In the genomic region with DNA sequence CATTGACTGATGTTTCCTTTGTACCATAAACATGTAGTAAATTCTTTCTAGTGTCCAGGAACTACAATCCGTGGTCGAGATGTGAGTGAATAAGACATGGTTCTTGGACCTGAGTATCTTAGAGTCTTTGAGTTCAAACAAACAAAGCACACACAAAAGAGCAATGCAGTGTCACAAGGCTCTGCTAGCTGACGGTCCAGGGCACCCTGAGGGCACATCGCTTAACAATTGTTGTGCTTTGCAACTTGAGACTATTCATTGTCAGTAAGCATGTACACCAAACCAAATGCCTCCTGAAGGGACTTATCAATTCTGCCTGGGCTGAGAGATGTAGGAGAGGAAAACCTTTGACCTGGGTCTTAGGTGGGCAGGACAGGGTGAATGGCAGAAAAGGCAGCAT, we compare ENCODE assay signal across 17 cellular contexts.
DNase-seq lines count a peak whose midpoint lies in the region; ATAC-seq lines count a peak whose summit lies in the region.
"Had no signal": no experiment of that assay in that cellular context is flagged by ENCODE, and none has a peak within 500 bp of the region (broad histone marks: within the 10 kb centered on the region; RNA-seq: fewer than 3 reads in every experiment).

No MANE protein-coding gene starts in this region.

- peaks cover 16% of the 10 kb centered on the region for H3K4me1 ChIP-seq in CD8-positive, alpha-beta memory T cell (ENCODE audit: insufficient read depth, low read length)
- H3K4me1 ChIP-seq in HAP-1: 0 out of 2 replicates have a peak, but pooled peaks cover 2% of the 10 kb centered on the region
- H3K4me1 ChIP-seq: heart left ventricle had no signal

- H3K9me3 ChIP-seq in CD8-positive, alpha-beta memory T cell (ENCODE audit: low read length): no peaks in the 10 kb centered on the region
- H3K9me3 ChIP-seq in HAP-1: no peaks in the 10 kb centered on the region
- H3K9me3 ChIP-seq: heart left ventricle, testis had no signal

- peaks cover 43 to 56% (median 54%) of the 10 kb centered on the region in 3 donors for H3K4me1 Mint-ChIP-seq in CD8-positive, alpha-beta memory T cell
- H3K4me1 Mint-ChIP-seq in T-cell: peaks cover 48 to 52% (median 51%) of the 10 kb centered on the region in 3 donors

- no peak for DNase-seq in CD8-positive, alpha-beta memory T cell
- DNase-seq in HAP-1 (ENCODE audit: low spot score in 2 of 2) (peak; percentile 49 to 66), T-cell (no peak), iPS-NIHi7 (ENCODE audit: extremely low spot score) (peak; percentile 17), middle frontal gyrus (ENCODE audit: extremely low spot score, low spot score) (no peak), DMS53 (lab: John Stamatoyannopoulos, UW) (no peak)
- DNase-seq: activated CD4-positive, alpha-beta T cell treated with anti-CD3 and anti-CD28 coated beads for 48 hours; activated naive CD8-positive, alpha-beta T cell treated with anti-CD3 and anti-CD28 coated beads, Interleukin-2, amount 10 ng/mL, durations not matched to agents 7 days and 5 days; AML-193; DMS79 treated with DMSO at 0.1 percent for 48 hours; heart left ventricle; midbrain; SIG-M5; stimulated activated CD4-positive, alpha-beta T cell treated with anti-CD3 and anti-CD28 coated beads, Interleukin-4, amount 100 ng/mL, for 24 hours; stimulated activated CD8-positive, alpha-beta memory T cell treated with anti-CD3 and anti-CD28 coated beads, Interleukin-4, amount 100 ng/mL, for 48 hours; testis had no signal

- no peaks in the 10 kb centered on the region for H3K27me3 Mint-ChIP-seq in CD8-positive, alpha-beta memory T cell
- H3K27me3 Mint-ChIP-seq in T-cell: no peaks in the 10 kb centered on the region
- H3K27me3 Mint-ChIP-seq: activated naive CD8-positive, alpha-beta T cell treated with anti-CD3 and anti-CD28 coated beads, Interleukin-2, amount 10 ng/mL, durations not matched to agents 7 days and 5 days had no signal

- H3K27ac Mint-ChIP-seq in CD8-positive, alpha-beta memory T cell: peak overlapping the region in 5 of 8 donors; percentile 7 to 60 (median 35)
- H3K27ac Mint-ChIP-seq in T-cell: peak overlapping the region; percentile 15 to 46
- H3K27ac Mint-ChIP-seq: activated naive CD8-positive, alpha-beta T cell treated with anti-CD3 and anti-CD28 coated beads, Interleukin-2, amount 10 ng/mL, durations not matched to agents 7 days and 5 days had no signal

- POLR2A ChIA-PET in CD8-positive, alpha-beta memory T cell (lab: Charles Lee): no interaction called here
- POLR2A ChIA-PET in T-cell (lab: Charles Lee): interaction anchor here in 1 of 2 donors (0.6 kb wide), 1 partner anchor 9 kb away, joined by 3 read pairs; no protein-coding TSS in a partner anchor

- CTCF ChIA-PET in CD8-positive, alpha-beta memory T cell (lab: Charles Lee): interaction anchor here (0.6 kb wide), 1 partner anchor 77 kb away, joined by 3 read pairs; no protein-coding TSS in a partner anchor
- CTCF ChIA-PET in T-cell (lab: Charles Lee): no interaction called here

- in situ Hi-C loops in HAP-1 (cut with MboI; ENCODE audit: low sequenced_read_pairs): no loop called here

- H3K27me3 ChIP-seq in CD8-positive, alpha-beta memory T cell (ENCODE audit: insufficient read depth, low read length, poor library complexity, severe bottlenecking): no peaks in the 10 kb centered on the region
- no peaks in the 10 kb centered on the region for H3K27me3 ChIP-seq in HAP-1 (ENCODE audit: low read depth)
- H3K27me3 ChIP-seq: heart left ventricle, testis had no signal

- H3K4me3 ChIP-seq in CD8-positive, alpha-beta memory T cell (ENCODE audit: low read length): no peak overlapping the region
- H3K4me3 ChIP-seq in HAP-1: no peak overlapping the region
- H3K4me3 ChIP-seq: heart left ventricle, testis had no signal

- no peaks in the 10 kb centered on the region for H3K36me3 Mint-ChIP-seq in CD8-positive, alpha-beta memory T cell
- H3K36me3 Mint-ChIP-seq in T-cell: no peaks in the 10 kb centered on the region

- H3K27ac ChIP-seq in CD8-positive, alpha-beta memory T cell (ENCODE audit: low read depth, low read length): no peak overlapping the region
- H3K27ac ChIP-seq: heart left ventricle, testis had no signal

- peak overlapping the region in 1 of 7 donors; percentile 19 for H3K4me3 Mint-ChIP-seq in CD8-positive, alpha-beta memory T cell
- H3K4me3 Mint-ChIP-seq in T-cell: peak overlapping the region in 1 of 3 donors; percentile 38
- H3K4me3 Mint-ChIP-seq: activated naive CD8-positive, alpha-beta T cell treated with anti-CD3 and anti-CD28 coated beads, Interleukin-2, amount 10 ng/mL, durations not matched to agents 7 days and 5 days had no signal

- H3K36me3 ChIP-seq in CD8-positive, alpha-beta memory T cell (ENCODE audit: insufficient read depth, low read length): no peaks in the 10 kb centered on the region
- no peaks in the 10 kb centered on the region for H3K36me3 ChIP-seq in HAP-1 (replicated peaks)
- H3K36me3 ChIP-seq: heart left ventricle had no signal

- no peaks in the 10 kb centered on the region for H3K9me3 Mint-ChIP-seq in CD8-positive, alpha-beta memory T cell
- no peaks in the 10 kb centered on the region for H3K9me3 Mint-ChIP-seq in T-cell
- H3K9me3 Mint-ChIP-seq: activated naive CD8-positive, alpha-beta T cell treated with anti-CD3 and anti-CD28 coated beads, Interleukin-2, amount 10 ng/mL, durations not matched to agents 7 days and 5 days had no signal

- ATAC-seq in T-cell (replicated peaks in 1 of 4): peak in 1 of 4 experiments; percentile 12
- no peak for ATAC-seq in GM19023 (IDR thresholded peaks at IDR 0.05; ENCODE audit: unreplicated experiment)
- ATAC-seq: heart left ventricle had no signal

Comparison
In these comparisons a context has a peak if more than half of its experiments do, and no peak if none do; other contexts are left out.
1. DNase-seq: peak in HAP-1 (2 of 2) and iPS-NIHi7 (single experiment); none in CD8-positive, alpha-beta memory T cell (0 of 5), T-cell (0 of 34), middle frontal gyrus (single experiment) and DMS53 (single experiment).